In genomic region chr17:50361561-50362480, GRCh38 we compare ENCODE assay signal across 1 cellular context.
TF ChIP-seq lines count a peak whose summit lies in the region.

No MANE protein-coding gene starts in this region.

TF ChIP-seq in K562, 482 proteins besides CTCF, POLR2A, EP300 and RAD21 (continued from another document and continues in another):
- TF ChIP-seq XRCC3 (IDR thresholded peaks at IDR 0.05) (no peak), ZFP1 (CRISPR knock-in tag; IDR thresholded peaks at IDR 0.05) (no peak), MTA1 (IDR thresholded peaks at IDR 0.05; ENCODE audit: borderline replicate concordance) (no peak), MXI1 (IDR thresholded peaks at IDR 0.05; ENCODE audit: low read depth, low read length) (peak; percentile 79), CCNT2 (IDR thresholded peaks at IDR 0.05; ENCODE audit: borderline replicate concordance, extremely low read depth, insufficient read length, low read depth, low read length) (no peak), MCM2 (IDR thresholded peaks at IDR 0.05; ENCODE audit: low read depth) (no peak), ZNF551 (CRISPR knock-in tag; IDR thresholded peaks at IDR 0.05) (no peak), SRSF7 (optimal IDR thresholded peaks at IDR 0.05; ENCODE audit: low read depth, low read length) (no peak), FOSL1 (tag; conservative IDR thresholded peaks at IDR 0.05) (peak; percentile 40; the same call in 1 of the 2 replicates), RBM25 (IDR thresholded peaks at IDR 0.05; ENCODE audit: low read depth, low read length, severe bottlenecking) (no peak), HIVEP1 (CRISPR knock-in tag; IDR thresholded peaks at IDR 0.05) (no peak), MYBL2 (IDR thresholded peaks at IDR 0.05; ENCODE audit: low read depth) (no peak), MYBL2 (CRISPR knock-in tag; IDR thresholded peaks at IDR 0.05; ENCODE audit: borderline replicate concordance) (no peak), SLC30A9 (CRISPR knock-in tag; IDR thresholded peaks at IDR 0.05) (no peak), KDM2B (CRISPR knock-in tag; IDR thresholded peaks at IDR 0.05) (no peak), ATF1 (CRISPR knock-in tag; IDR thresholded peaks at IDR 0.05) (no peak), ATF1 (tag; IDR thresholded peaks at IDR 0.05) (no peak; the same call in 1 of the 2 replicates), ELK1 (CRISPR knock-in tag; IDR thresholded peaks at IDR 0.05) (no peak), ZNF165 (CRISPR knock-in tag; IDR thresholded peaks at IDR 0.05; ENCODE audit: borderline replicate concordance) (no peak), ZNF785 (CRISPR knock-in tag; IDR thresholded peaks at IDR 0.05) (no peak), ZNF518B (CRISPR knock-in tag; IDR thresholded peaks at IDR 0.05) (no peak), CBX2 (IDR thresholded peaks at IDR 0.05; ENCODE audit: insufficient read depth, low read length, poor library complexity, severe bottlenecking) (no peak), PHF20 (IDR thresholded peaks at IDR 0.05; ENCODE audit: partially characterized antibody) (no peak), PCBP1 (IDR thresholded peaks at IDR 0.05; ENCODE audit: low read depth, low read length, poor library complexity, severe bottlenecking) (no peak), TSC22D4 (tag; IDR thresholded peaks at IDR 0.05) (no peak), ATF7 (IDR thresholded peaks at IDR 0.05) (peak; percentile 63), KDM5B (IDR thresholded peaks at IDR 0.05; ENCODE audit: insufficient replicate concordance, low read depth, low read length) (no peak), SMAD4 (CRISPR knock-in tag; conservative IDR thresholded peaks at IDR 0.05) (0 out of 2 replicates have a peak, but pooled peaks have one; percentile 54), MCM7 (IDR thresholded peaks at IDR 0.05) (no peak), PRMT5 (CRISPR knock-in tag; IDR thresholded peaks at IDR 0.05) (no peak), CBFA2T3 (IDR thresholded peaks at IDR 0.05) (peak; percentile 97), ZNF639 (CRISPR knock-in tag; conservative IDR thresholded peaks at IDR 0.05 in 1 of 2, IDR thresholded peaks at IDR 0.05 in 1 of 2) (no peak), TRIM28 (IDR thresholded peaks at IDR 0.05) (0 out of 2 replicates have a peak, but pooled peaks have one; percentile 63), FOXP1 (CRISPR knock-in tag; IDR thresholded peaks at IDR 0.05) (no peak), EHMT2 (IDR thresholded peaks at IDR 0.05) (peak; percentile 59; the same call in 1 of the 2 replicates), NCOA4 (IDR thresholded peaks at IDR 0.05; ENCODE audit: partially characterized antibody) (no peak), ATF4 (CRISPR knock-in tag; IDR thresholded peaks at IDR 0.05) (no peak), XRCC4 (IDR thresholded peaks at IDR 0.05; ENCODE audit: extremely low read depth, insufficient read depth, insufficient read length) (no peak), FIP1L1 (IDR thresholded peaks at IDR 0.05; ENCODE audit: low read depth, low read length, poor library complexity, severe bottlenecking) (no peak), CLOCK (CRISPR knock-in tag; IDR thresholded peaks at IDR 0.05; ENCODE audit: borderline replicate concordance) (no peak), CXXC5 (CRISPR knock-in tag; IDR thresholded peaks at IDR 0.05) (peak; percentile 25; the same call in 1 of the 2 replicates), ZNF445 (CRISPR knock-in tag; IDR thresholded peaks at IDR 0.05; ENCODE audit: low read depth) (no peak), RBM15 (IDR thresholded peaks at IDR 0.05; ENCODE audit: insufficient read depth, low read length) (no peak), PYGO2 (tag; IDR thresholded peaks at IDR 0.05) (no peak), UBTF (IDR thresholded peaks at IDR 0.05; ENCODE audit: borderline replicate concordance in 1 of 2, low read depth in 2 of 2, low read length in 2 of 2) (0 out of 4 replicates have a peak, but pooled peaks of 1 of the 2 experiments have one; percentile 35), PRPF4 (IDR thresholded peaks at IDR 0.05; ENCODE audit: insufficient read depth, low read depth, low read length, poor library complexity, severe bottlenecking) (no peak)
- TF ChIP-seq, protein P1, sequence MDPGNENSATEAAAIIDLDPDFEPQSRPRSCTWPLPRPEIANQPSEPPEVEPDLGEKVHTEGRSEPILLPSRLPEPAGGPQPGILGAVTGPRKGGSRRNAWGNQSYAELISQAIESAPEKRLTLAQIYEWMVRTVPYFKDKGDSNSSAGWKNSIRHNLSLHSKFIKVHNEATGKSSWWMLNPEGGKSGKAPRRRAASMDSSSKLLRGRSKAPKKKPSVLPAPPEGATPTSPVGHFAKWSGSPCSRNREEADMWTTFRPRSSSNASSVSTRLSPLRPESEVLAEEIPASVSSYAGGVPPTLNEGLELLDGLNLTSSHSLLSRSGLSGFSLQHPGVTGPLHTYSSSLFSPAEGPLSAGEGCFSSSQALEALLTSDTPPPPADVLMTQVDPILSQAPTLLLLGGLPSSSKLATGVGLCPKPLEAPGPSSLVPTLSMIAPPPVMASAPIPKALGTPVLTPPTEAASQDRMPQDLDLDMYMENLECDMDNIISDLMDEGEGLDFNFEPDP (CRISPR knock-in tag; IDR thresholded peaks at IDR 0.05), result no peak
- TF ChIP-seq, protein P2, sequence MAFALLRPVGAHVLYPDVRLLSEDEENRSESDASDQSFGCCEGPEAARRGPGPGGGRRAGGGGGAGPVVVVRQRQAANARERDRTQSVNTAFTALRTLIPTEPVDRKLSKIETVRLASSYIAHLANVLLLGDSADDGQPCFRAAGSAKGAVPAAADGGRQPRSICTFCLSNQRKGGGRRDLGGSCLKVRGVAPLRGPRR (CRISPR knock-in tag; IDR thresholded peaks at IDR 0.05), result no peak
- TF ChIP-seq, protein P3, sequence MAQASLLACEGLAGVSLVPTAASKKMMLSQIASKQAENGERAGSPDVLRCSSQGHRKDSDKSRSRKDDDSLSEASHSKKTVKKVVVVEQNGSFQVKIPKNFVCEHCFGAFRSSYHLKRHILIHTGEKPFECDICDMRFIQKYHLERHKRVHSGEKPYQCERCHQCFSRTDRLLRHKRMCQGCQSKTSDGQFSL (CRISPR knock-in tag; IDR thresholded peaks at IDR 0.05), result no peak
- TF ChIP-seq, protein P3 (tag; IDR thresholded peaks at IDR 0.05), result no peak
- TF ChIP-seq, protein P4, sequence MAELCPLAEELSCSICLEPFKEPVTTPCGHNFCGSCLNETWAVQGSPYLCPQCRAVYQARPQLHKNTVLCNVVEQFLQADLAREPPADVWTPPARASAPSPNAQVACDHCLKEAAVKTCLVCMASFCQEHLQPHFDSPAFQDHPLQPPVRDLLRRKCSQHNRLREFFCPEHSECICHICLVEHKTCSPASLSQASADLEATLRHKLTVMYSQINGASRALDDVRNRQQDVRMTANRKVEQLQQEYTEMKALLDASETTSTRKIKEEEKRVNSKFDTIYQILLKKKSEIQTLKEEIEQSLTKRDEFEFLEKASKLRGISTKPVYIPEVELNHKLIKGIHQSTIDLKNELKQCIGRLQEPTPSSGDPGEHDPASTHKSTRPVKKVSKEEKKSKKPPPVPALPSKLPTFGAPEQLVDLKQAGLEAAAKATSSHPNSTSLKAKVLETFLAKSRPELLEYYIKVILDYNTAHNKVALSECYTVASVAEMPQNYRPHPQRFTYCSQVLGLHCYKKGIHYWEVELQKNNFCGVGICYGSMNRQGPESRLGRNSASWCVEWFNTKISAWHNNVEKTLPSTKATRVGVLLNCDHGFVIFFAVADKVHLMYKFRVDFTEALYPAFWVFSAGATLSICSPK (IDR thresholded peaks at IDR 0.05; ENCODE audit: borderline replicate concordance), result no peak
- TF ChIP-seq, protein P5, sequence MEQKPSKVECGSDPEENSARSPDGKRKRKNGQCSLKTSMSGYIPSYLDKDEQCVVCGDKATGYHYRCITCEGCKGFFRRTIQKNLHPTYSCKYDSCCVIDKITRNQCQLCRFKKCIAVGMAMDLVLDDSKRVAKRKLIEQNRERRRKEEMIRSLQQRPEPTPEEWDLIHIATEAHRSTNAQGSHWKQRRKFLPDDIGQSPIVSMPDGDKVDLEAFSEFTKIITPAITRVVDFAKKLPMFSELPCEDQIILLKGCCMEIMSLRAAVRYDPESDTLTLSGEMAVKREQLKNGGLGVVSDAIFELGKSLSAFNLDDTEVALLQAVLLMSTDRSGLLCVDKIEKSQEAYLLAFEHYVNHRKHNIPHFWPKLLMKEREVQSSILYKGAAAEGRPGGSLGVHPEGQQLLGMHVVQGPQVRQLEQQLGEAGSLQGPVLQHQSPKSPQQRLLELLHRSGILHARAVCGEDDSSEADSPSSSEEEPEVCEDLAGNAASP (IDR thresholded peaks at IDR 0.05), result no peak
